Comparison of ENCODE assay signal across 8 cellular contexts in the genomic region with DNA sequence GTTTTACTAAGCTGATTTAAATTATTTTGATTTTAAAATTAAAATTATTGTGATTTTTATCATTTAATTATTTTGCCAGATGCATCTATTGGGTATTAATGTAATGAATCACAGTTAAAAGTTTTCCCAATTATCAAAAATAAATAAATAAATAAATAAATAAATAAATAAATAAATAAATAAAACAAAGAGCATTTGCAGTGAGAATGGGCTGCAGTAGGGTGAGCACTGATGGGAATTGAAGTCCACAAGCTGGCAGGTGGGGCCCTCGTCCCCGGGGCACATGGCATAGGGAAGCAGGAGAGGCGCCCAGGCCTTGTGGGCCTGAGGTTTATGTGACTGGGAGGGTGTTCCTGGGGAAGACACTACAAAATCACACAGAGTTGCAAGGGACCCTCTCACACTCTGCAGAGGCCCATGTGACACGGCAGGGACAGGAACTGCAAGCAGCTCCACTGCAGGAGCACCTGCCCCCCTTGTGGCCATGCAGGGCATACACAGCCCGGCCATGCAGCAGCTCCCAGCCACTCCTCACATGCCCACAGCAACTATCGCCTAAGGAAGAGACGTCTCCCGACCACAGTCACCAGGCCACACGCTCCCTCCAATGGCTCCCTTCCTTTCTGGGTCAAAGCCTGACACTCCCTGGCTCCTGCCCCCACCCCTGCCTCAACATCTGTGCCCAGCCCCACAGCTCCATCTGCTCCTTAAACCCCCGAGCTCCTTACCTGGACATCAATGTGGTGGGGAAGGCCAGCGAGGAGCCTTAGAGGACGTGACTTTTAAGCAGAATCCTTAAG.
DNase-seq lines count a peak whose midpoint lies in the region; ATAC-seq lines count a peak whose summit lies in the region.

No MANE protein-coding gene starts in this region.

- H3K27me3 Mint-ChIP-seq in activated naive CD4-positive, alpha-beta T cell treated with anti-CD3 and anti-CD28 coated beads, Interleukin-2, amount 10 ng/mL, durations not matched to agents 7 days and 5 days: peaks cover 12% of the 10 kb centered on the region

- H3K27me3 ChIP-seq in BLaER1: no peaks in the 10 kb centered on the region

- H3K9ac ChIP-seq in BLaER1: no peak overlapping the region

- no peak overlapping the region for H3K27ac ChIP-seq in BLaER1

- CTCF ChIA-PET in activated naive CD4-positive, alpha-beta T cell treated with anti-CD3 and anti-CD28 coated beads, Interleukin-2, amount 10 ng/mL, durations not matched to agents 7 days and 5 days (lab: Charles Lee): interaction anchor here (1.1 to 3.4 kb wide), 2 partner anchors 13 to 350 kb away, joined by 3 to 19 read pairs; no protein-coding TSS in a partner anchor

- H3K4me1 Mint-ChIP-seq in activated naive CD4-positive, alpha-beta T cell treated with anti-CD3 and anti-CD28 coated beads, Interleukin-2, amount 10 ng/mL, durations not matched to agents 7 days and 5 days: no peaks in the 10 kb centered on the region

- H3K27ac Mint-ChIP-seq in activated naive CD4-positive, alpha-beta T cell treated with anti-CD3 and anti-CD28 coated beads, Interleukin-2, amount 10 ng/mL, durations not matched to agents 7 days and 5 days: no peak overlapping the region

- no peaks in the 10 kb centered on the region for H4K20me1 ChIP-seq in BLaER1

- H3K4me3 ChIP-seq in BLaER1: no peak overlapping the region

- no peaks in the 10 kb centered on the region for H3K9me3 Mint-ChIP-seq in activated naive CD4-positive, alpha-beta T cell treated with anti-CD3 and anti-CD28 coated beads, Interleukin-2, amount 10 ng/mL, durations not matched to agents 7 days and 5 days

- no peaks in the 10 kb centered on the region for H3K36me3 Mint-ChIP-seq in activated naive CD4-positive, alpha-beta T cell treated with anti-CD3 and anti-CD28 coated beads, Interleukin-2, amount 10 ng/mL, durations not matched to agents 7 days and 5 days

- DNase-seq in NCI-H2196 treated with DMSO at 0.1 percent for 48 hours (lab: John Stamatoyannopoulos, UW; ENCODE audit: unreplicated experiment): peak; percentile 5
- DNase-seq in activated naive CD4-positive, alpha-beta T cell treated with anti-CD3 and anti-CD28 coated beads, Interleukin-2, amount 10 ng/mL, durations not matched to agents 7 days and 5 days: peak; percentile 54
- DNase-seq in left lobe of liver (ENCODE audit: low spot score): no peak
- peak; percentile 59 for DNase-seq in stimulated activated naive CD8-positive, alpha-beta T cell treated with anti-CD3 and anti-CD28 coated beads, Interleukin-15, Interleukin-2, amounts not matched to agents 100 U/mL and 50 U/mL, for 24 hours
- DNase-seq in HPDE6-E6E7 (ENCODE audit: extremely low spot score): no peak

- peaks cover 14% of the 10 kb centered on the region for H3K4me1 ChIP-seq in BLaER1

- peak; percentile 94 for ATAC-seq in GM18519 (IDR thresholded peaks at IDR 0.05; ENCODE audit: low FRiP score, unreplicated experiment)
- peak; percentile 80 for ATAC-seq in HG02885 (IDR thresholded peaks at IDR 0.05; ENCODE audit: poor library complexity, unreplicated experiment)
- peak; percentile 94 for ATAC-seq in left lobe of liver
- ATAC-seq in stimulated activated naive CD8-positive, alpha-beta T cell treated with anti-CD3 and anti-CD28 coated beads, Interleukin-15, Interleukin-2, amounts not matched to agents 100 U/mL and 50 U/mL, for 24 hours: peak; percentile 91

- H3K4me3 Mint-ChIP-seq in activated naive CD4-positive, alpha-beta T cell treated with anti-CD3 and anti-CD28 coated beads, Interleukin-2, amount 10 ng/mL, durations not matched to agents 7 days and 5 days: no peak overlapping the region

- no peaks in the 10 kb centered on the region for H3K9me3 ChIP-seq in BLaER1

- H3K36me3 ChIP-seq in BLaER1: no peaks in the 10 kb centered on the region

- H3K4me2 ChIP-seq in BLaER1: peak overlapping the region; percentile 7; the same call in 1 of the 2 replicates

Comparison
In these comparisons a context has a peak if more than half of its experiments do, and no peak if none do; other contexts are left out.
1. DNase-seq: peak in NCI-H2196 treated with DMSO at 0.1 percent for 48 hours (single experiment), activated naive CD4-positive, alpha-beta T cell treated with anti-CD3 and anti-CD28 coated beads, Interleukin-2, amount 10 ng/mL, durations not matched to agents 7 days and 5 days (single experiment) and stimulated activated naive CD8-positive, alpha-beta T cell treated with anti-CD3 and anti-CD28 coated beads, Interleukin-15, Interleukin-2, amounts not matched to agents 100 U/mL and 50 U/mL, for 24 hours (single experiment); none in left lobe of liver (single experiment) and HPDE6-E6E7 (single experiment).
2. Peak in every context shown above with its lines, with median percentiles within 50 percentile points of each other: ATAC-seq.